ENCODE assay signal across 9 cellular contexts in genomic region chr6:41935685-41936072, GRCh38. TPM values are rescaled to one million over a fixed set of nuclear protein-coding genes. Genes with fewer than 3 reads are reported as not detected.
DNase-seq lines count a peak whose midpoint lies in the region; ATAC-seq and TF ChIP-seq lines count a peak whose summit lies in the region.
"Had no signal": no experiment of that assay in that cellular context is flagged by ENCODE, and none has a peak within 500 bp of the region (broad histone marks: within the 10 kb centered on the region; RNA-seq: fewer than 3 reads in every experiment).

No MANE protein-coding gene starts in this region.

- peaks cover 59% of the 10 kb centered on the region for H3K4me1 ChIP-seq in left ventricle myocardium inferior
- peaks cover 2 to 50% (median 29%) of the 10 kb centered on the region in 3 donors for H3K4me1 ChIP-seq in gastroesophageal sphincter
- peaks cover 54 to 59% (median 58%) of the 10 kb centered on the region in 4 donors for H3K4me1 ChIP-seq in upper lobe of left lung

- intact Hi-C loops in left ventricle myocardium inferior (cut with micrococcal nuclease), result loop anchor here (5.0 kb wide), 1 partner anchor 107 kb away; no protein-coding TSS in a partner anchor
- intact Hi-C loops in Right ventricle myocardium inferior (cut with DNase I), result loop anchor here (5.0 kb wide), 1 partner anchor 88 kb away; no protein-coding TSS in a partner anchor
- intact Hi-C loops in posterior cingulate gyrus (cut with DNase I), result no loop called here

- CTCF ChIA-PET in RWPE1 (lab: Yijun Ruan, JAX) (interaction anchor here (0.6 to 2.1 kb wide), 4 partner anchors 109 to 894 kb away, joined by 3 to 7 read pairs (median 4); no protein-coding TSS in a partner anchor), GM10248 (lab: Yijun Ruan, JAX) (interaction anchor here (0.7 to 8.3 kb wide), 23 partner anchors 6 to 169 kb away, joined by 3 to 116 read pairs (median 6); partner anchors contain the start of genes BYSL, MED20, TAF8 and TOMM6)

- no peaks in the 10 kb centered on the region for H3K9me3 ChIP-seq in left ventricle myocardium inferior (replicated peaks)
- H3K9me3 ChIP-seq in gastroesophageal sphincter, result no peaks in the 10 kb centered on the region
- H3K9me3 ChIP-seq in upper lobe of left lung, result no peaks in the 10 kb centered on the region
- H3K9me3 ChIP-seq: psoas muscle had no signal

- H3K4me3 ChIP-seq in left ventricle myocardium inferior (no peak overlapping the region), gastroesophageal sphincter (no peak overlapping the region), upper lobe of left lung (no peak overlapping the region)

- POLR2A ChIA-PET in RWPE1 (lab: Yijun Ruan, JAX; ENCODE audit: low non-redundant PET) (no interaction called here), GM10248 (lab: Yijun Ruan, JAX) (interaction anchor here (1.2 kb wide), 1 partner anchor 15 kb away, joined by 5 read pairs; the partner anchor contains the start of gene MED20)

- TF ChIP-seq CTCF in left ventricle myocardium inferior (IDR thresholded peaks at IDR 0.05; ENCODE audit: borderline replicate concordance), result no peak
- no peak for TF ChIP-seq CTCF in RWPE1 (conservative IDR thresholded peaks at IDR 0.05; ENCODE audit: low read depth)
- no peak for TF ChIP-seq CTCF in gastroesophageal sphincter (IDR thresholded peaks at IDR 0.05)
- no peak for TF ChIP-seq CTCF in upper lobe of left lung (IDR thresholded peaks at IDR 0.05)
- TF ChIP-seq CTCF in GM10248 (IDR thresholded peaks at IDR 0.05; ENCODE audit: control extremely low read depth, extremely low read depth, low read depth, missing control alignments), result no peak

- 80% methylated on average over 2 of the region's 8 CpGs; no CpG with 5 or more reads in 1 of the 2 donors for WGBS in gastroesophageal sphincter (ENCODE audit: low coverage in 1 of 2), 2 donors
- WGBS in upper lobe of left lung, 2 donors, result 72 to 86% methylated on average over 6 to 8 of the region's 8 CpGs

- TF ChIP-seq POLR2A in gastroesophageal sphincter (IDR thresholded peaks at IDR 0.05) (no peak), upper lobe of left lung (IDR thresholded peaks at IDR 0.05) (no peak)

- H3K27me3 ChIP-seq in left ventricle myocardium inferior (ENCODE audit: low read depth) (no peaks in the 10 kb centered on the region), gastroesophageal sphincter (no peaks in the 10 kb centered on the region), upper lobe of left lung (no peaks in the 10 kb centered on the region)

- ATAC-seq in Right ventricle myocardium inferior (no peak), gastroesophageal sphincter (no peak), upper lobe of left lung (ENCODE audit: low FRiP score in 2 of 2) (no peak)

- H3K36me3 ChIP-seq in left ventricle myocardium inferior (peaks cover 63% of the 10 kb centered on the region), gastroesophageal sphincter (peaks cover 0 to 64% of the 10 kb centered on the region in 2 donors), upper lobe of left lung (peaks cover 33 to 67% (median 57%) of the 10 kb centered on the region in 4 donors)

- peak overlapping the region; percentile 97 for H3K27ac ChIP-seq in left ventricle myocardium inferior (replicated peaks)
- H3K27ac ChIP-seq in RWPE1, result peak overlapping the region; percentile 83
- peak overlapping the region in 3 of 4 donors; percentile 21 to 49 (median 22) for H3K27ac ChIP-seq in gastroesophageal sphincter
- peak overlapping the region; percentile 52 to 91 (median 86) for H3K27ac ChIP-seq in upper lobe of left lung
- H3K27ac ChIP-seq: psoas muscle had no signal

- no peak for TF ChIP-seq EP300 in gastroesophageal sphincter (IDR thresholded peaks at IDR 0.05)
- TF ChIP-seq EP300 in upper lobe of left lung (IDR thresholded peaks at IDR 0.05), result no peak

- DNase-seq in left ventricle myocardium inferior, result no peak
- DNase-seq in Right ventricle myocardium inferior (ENCODE audit: missing footprints), result no peak
- DNase-seq in RWPE1 (ENCODE audit: low spot score), result no peak
- DNase-seq in upper lobe of left lung, result peak in 1 of 2 donors; percentile 62
- no peak for DNase-seq in posterior cingulate gyrus
- no peak for DNase-seq in GM10248 (ENCODE audit: extremely low spot score)
- DNase-seq in NOMO-1 treated with dmso at 0.1 percent for 144 hours (lab: John Stamatoyannopoulos, UW; ENCODE audit: unreplicated experiment), result no peak

RNA-seq across cellular contexts. Expression of gene CCND3, which starts 5.9 kb away (rescaled TPM):
- total RNA-seq in left ventricle myocardium inferior (44.5 TPM), Right ventricle myocardium inferior (51.5 TPM), gastroesophageal sphincter (100 to 1,000 TPM; 103 to 212 (median 145) TPM), upper lobe of left lung (100 to 1,000 TPM; 138 to 305 (median 211) TPM)

RNA-seq across cellular contexts. Expression of gene BYSL, which starts 14.4 kb away (rescaled TPM):
- 9.0 TPM for total RNA-seq in left ventricle myocardium inferior
- total RNA-seq in Right ventricle myocardium inferior, result 9.6 TPM
- 10 to 100 TPM in 1 of 4 donors, 1 to 10 TPM in 3; 7.2 to 10.3 (median 8.3) TPM for total RNA-seq in gastroesophageal sphincter
- total RNA-seq in upper lobe of left lung, result 10 to 100 TPM in 3 of 6 donors, 1 to 10 TPM in 3; 5.6 to 20.9 (median 12.5) TPM

RNA-seq across cellular contexts. Expression of gene MED20, which starts 14.7 kb away (rescaled TPM):
- total RNA-seq in left ventricle myocardium inferior, result 18.1 TPM
- total RNA-seq in Right ventricle myocardium inferior, result 22.9 TPM
- 10 to 100 TPM; 15.7 to 18.7 (median 17.0) TPM for total RNA-seq in gastroesophageal sphincter
- 10 to 100 TPM in 5 of 6 donors, 1 to 10 TPM in 1; 6.4 to 19.9 (median 15.3) TPM for total RNA-seq in upper lobe of left lung

RNA-seq across cellular contexts. Expression of gene USP49, which starts 40.5 kb away (rescaled TPM):
- total RNA-seq in left ventricle myocardium inferior, result 0.71 TPM
- total RNA-seq in Right ventricle myocardium inferior, result 2.0 TPM
- 1 to 10 TPM in 3 of 4 donors, under 1 TPM in 1; 0.69 to 5.4 (median 2.0) TPM for total RNA-seq in gastroesophageal sphincter
- total RNA-seq in upper lobe of left lung, result 10 to 100 TPM in 2 of 6 donors, 1 to 10 TPM in 4; 2.7 to 16.8 (median 4.3) TPM

Comparison
In these comparisons a context has a peak if more than half of its experiments do, and no peak if none do; other contexts are left out.
1. H3K27ac ChIP-seq: peak in every context shown above with its lines; median percentile 97 in left ventricle myocardium inferior; 86 in upper lobe of left lung; 83 in RWPE1; 22 in gastroesophageal sphincter.